In genomic region chr14:101209594-101209993, GRCh38 we compare ENCODE assay signal across 24 cellular contexts.
"Had no signal": no experiment of that assay in that cellular context is flagged by ENCODE, and none has a peak within 500 bp of the region (broad histone marks: within the 10 kb centered on the region; RNA-seq: fewer than 3 reads in every experiment).

No MANE protein-coding gene starts in this region.

- H3K27ac ChIP-seq: dorsolateral prefrontal cortex, epithelial cell of prostate, gastrocnemius medialis, pancreas, suprapubic skin, vagina had no signal

- H3K4me3 ChIP-seq: dorsolateral prefrontal cortex, gastrocnemius medialis, lung, pancreas, smooth muscle cell, suprapubic skin, vagina had no signal

- DNase-seq: cortex of kidney; dorsolateral prefrontal cortex; effector CD8-positive, alpha-beta T cell; endodermal cell; foreskin fibroblast; gastrocnemius medialis; natural killer cell; pancreas; retina; stimulated activated CD4-positive, alpha-beta T cell treated with anti-CD3 and anti-CD28 coated beads, Interleukin-12 subunit alpha, Interleukin-12 subunit beta, amount 100 ng/mL, for 4 hours; stimulated activated CD4-positive, alpha-beta T cell treated with anti-CD3 and anti-CD28 coated beads, Interleukin-1b, Interleukin-23, amount 100 ng/mL, for 48 hours; stimulated activated CD4-positive, alpha-beta T cell treated with anti-CD3 and anti-CD28 coated beads, Interleukin-4, amount 100 ng/mL, for 1 hour; stimulated activated CD8-positive, alpha-beta memory T cell treated with anti-CD3 and anti-CD28 coated beads, Interleukin-4, amount 100 ng/mL, for 48 hours; stimulated activated naive CD4-positive, alpha-beta T cell; stimulated activated naive CD8-positive, alpha-beta T cell treated with anti-CD3 and anti-CD28 coated beads, Interleukin-15, amount 100 ng/mL, for 72 hours; trophoblast cell had no signal

- H3K27me3 ChIP-seq: dorsolateral prefrontal cortex, gastrocnemius medialis, pancreas, suprapubic skin, vagina had no signal

- H3K4me1 ChIP-seq: gastrocnemius medialis, pancreas, suprapubic skin, vagina had no signal

- ATAC-seq: esophagus mucosa; gastrocnemius medialis; left lobe of liver; natural killer cell; pancreas; sciatic nerve; stimulated activated naive CD8-positive, alpha-beta T cell treated with anti-CD3 and anti-CD28 coated beads, Interleukin-15, amount 100 ng/mL, for 72 hours had no signal

- H3K36me3 ChIP-seq: gastrocnemius medialis, pancreas, suprapubic skin, vagina had no signal

- H3K4me2 ChIP-seq: smooth muscle cell had no signal
